Comparison of ENCODE assay signal across 1 cellular context in the genomic region with DNA sequence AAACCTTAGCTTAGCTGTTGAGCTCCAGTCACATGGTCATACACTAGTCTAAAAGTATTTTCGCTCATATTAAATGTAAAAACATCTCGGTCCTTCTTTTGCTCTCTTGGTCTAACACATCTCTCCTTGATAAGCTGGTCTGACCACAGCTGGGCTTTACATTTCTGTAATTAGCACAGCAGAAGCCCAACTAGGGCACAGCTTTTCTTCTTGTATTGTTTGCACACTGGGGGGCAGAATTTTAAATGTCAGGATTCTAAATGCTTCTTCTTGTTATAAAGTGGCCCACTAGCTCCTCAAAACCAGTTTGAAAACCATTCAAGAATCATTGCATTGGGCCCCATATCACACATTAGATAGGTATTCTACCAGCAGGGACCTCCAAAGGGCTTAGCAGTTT.
TF ChIP-seq lines count a peak whose summit lies in the region.

No MANE protein-coding gene starts in this region.

TF ChIP-seq in HEK293, 187 proteins besides CTCF, POLR2A, EP300 and RAD21 (continued from another document):
- no peak for TF ChIP-seq ZNF132 (tag by site-specific recombination; IDR thresholded peaks at IDR 0.05; ENCODE audit: borderline replicate concordance)
